Comparison of ENCODE assay signal across 8 cellular contexts in the genomic region with DNA sequence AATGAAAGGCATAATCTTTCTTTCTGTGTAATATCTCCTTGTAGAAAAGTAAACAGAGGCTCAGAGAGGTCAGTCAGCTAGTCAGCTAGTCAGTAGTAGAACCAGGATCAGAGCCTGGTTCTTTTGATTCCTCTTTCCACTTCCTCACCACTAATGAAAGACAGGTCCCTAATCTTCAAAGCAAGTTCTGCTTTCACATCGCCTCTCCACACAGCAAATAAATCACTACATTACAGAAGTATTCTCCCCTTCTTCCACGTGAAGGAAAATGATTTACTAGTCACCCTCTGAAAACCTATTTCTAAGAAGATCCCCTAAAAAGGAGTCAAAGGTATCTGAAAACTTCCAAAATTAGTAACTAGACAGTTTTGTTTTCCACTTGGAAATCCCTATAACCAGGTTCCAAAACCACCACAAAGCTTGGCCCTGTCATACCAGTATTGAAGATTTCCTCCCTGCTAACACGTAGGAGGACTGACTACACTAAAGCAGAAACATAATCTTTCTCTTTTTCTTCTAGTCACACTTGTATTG.
DNase-seq lines count a peak whose midpoint lies in the region; ATAC-seq, FAIRE-seq and TF ChIP-seq lines count a peak whose summit lies in the region.

No MANE protein-coding gene starts in this region.

- no peak overlapping the region for H3K4me3 ChIP-seq in BLaER1
- H3K4me3 ChIP-seq in GM12878, result no peak overlapping the region
- H3K4me3 ChIP-seq in BE2C (ENCODE audit: low read depth, low read length), result no peak overlapping the region

- peaks cover 23% of the 10 kb centered on the region for H3K4me1 ChIP-seq in BLaER1
- H3K4me1 ChIP-seq in GM12878 (ENCODE audit: control insufficient read depth, insufficient read depth, low read length), result peaks cover 4% of the 10 kb centered on the region
- H3K4me1 ChIP-seq in BE2C, result no peaks in the 10 kb centered on the region

- 1% methylated on average over 3 of the region's 3 CpGs for WGBS in GM12878 (ENCODE audit: insufficient coverage, insufficient replicate concordance, low lambda C conversion rate, missing lambda C conversion rate)

- no peaks in the 10 kb centered on the region for H3K9me3 ChIP-seq in BLaER1
- H3K9me3 ChIP-seq in GM12878 (replicated peaks; ENCODE audit: control insufficient read depth, insufficient read depth, low read length), result no peaks in the 10 kb centered on the region
- H3K9me3 ChIP-seq in BE2C, result no peaks in the 10 kb centered on the region

- ATAC-seq in GM19455 (IDR thresholded peaks at IDR 0.05; ENCODE audit: unreplicated experiment), result peak; percentile 63
- peak; percentile 66 for ATAC-seq in HG03439 (IDR thresholded peaks at IDR 0.05; ENCODE audit: unreplicated experiment)
- peak; percentile 89 for ATAC-seq in GM12878
- peak; percentile 69 for ATAC-seq in sciatic nerve

- H3K27me3 Mint-ChIP-seq in activated naive CD4-positive, alpha-beta T cell treated with anti-CD3 and anti-CD28 coated beads, Interleukin-2, amount 10 ng/mL, durations not matched to agents 7 days and 5 days, result no peaks in the 10 kb centered on the region

- no peak overlapping the region for H2AFZ ChIP-seq in GM12878 (ENCODE audit: control insufficient read depth, low read depth, low read length)

- DNase-seq in GM12878 (ENCODE audit: low read depth, low spot score), result peak; percentile 33
- DNase-seq in sciatic nerve (ENCODE audit: low spot score), result no peak
- no peak for DNase-seq in activated naive CD4-positive, alpha-beta T cell treated with anti-CD3 and anti-CD28 coated beads, Interleukin-2, amount 10 ng/mL, durations not matched to agents 7 days and 5 days
- DNase-seq in BE2C, result no peak
- DNase-seq in amniotic stem cell (lab: John Stamatoyannopoulos, UW), result no peak

- H3K36me3 Mint-ChIP-seq in activated naive CD4-positive, alpha-beta T cell treated with anti-CD3 and anti-CD28 coated beads, Interleukin-2, amount 10 ng/mL, durations not matched to agents 7 days and 5 days, result no peaks in the 10 kb centered on the region

- BruUV-seq in GM12878 (replicated peaks; lab: Mats Ljungman, UMichigan), result no TSS peak

- no peak; a peak in 1 of 4 replicates for TF ChIP-seq EP300 in GM12878 (IDR thresholded peaks at IDR 0.05; ENCODE audit: borderline replicate concordance in 1 of 2, control insufficient read depth in 1 of 2, low read depth in 2 of 2, low read length in 2 of 2)

- H4K20me1 ChIP-seq in BLaER1 (no peaks in the 10 kb centered on the region), GM12878 (ENCODE audit: control insufficient read depth, insufficient read depth) (no peaks in the 10 kb centered on the region)

- no peak overlapping the region for H3K4me3 Mint-ChIP-seq in activated naive CD4-positive, alpha-beta T cell treated with anti-CD3 and anti-CD28 coated beads, Interleukin-2, amount 10 ng/mL, durations not matched to agents 7 days and 5 days

- intact Hi-C loops in GM12878 (cut with micrococcal nuclease; ENCODE audit: unreplicated experiment) (no loop called here), sciatic nerve (cut with DNase I) (no loop called here)

- no peaks in the 10 kb centered on the region for H3K4me1 Mint-ChIP-seq in activated naive CD4-positive, alpha-beta T cell treated with anti-CD3 and anti-CD28 coated beads, Interleukin-2, amount 10 ng/mL, durations not matched to agents 7 days and 5 days

- RAD21 ChIA-PET in GM12878 (lab: Charles Lee; ENCODE audit: unreplicated experiment), result interaction anchor here (0.8 to 1.0 kb wide), 2 partner anchors 122 to 134 kb away, joined by 3 to 4 read pairs; no protein-coding TSS in a partner anchor

- H3K9ac ChIP-seq in BLaER1 (no peak overlapping the region), GM12878 (ENCODE audit: control insufficient read depth, insufficient read depth, low read length) (no peak overlapping the region)

- in situ Hi-C loops in GM12878 (cut with MboI), result no loop called here

- TF ChIP-seq RAD21 in GM12878 (IDR thresholded peaks at IDR 0.05; ENCODE audit: insufficient read depth, low read depth, low read length), result no peak

- peak; percentile 75 for FAIRE-seq in GM12878 (lab: Jason Lieb, UNC)

- H3K9me3 Mint-ChIP-seq in activated naive CD4-positive, alpha-beta T cell treated with anti-CD3 and anti-CD28 coated beads, Interleukin-2, amount 10 ng/mL, durations not matched to agents 7 days and 5 days, result no peaks in the 10 kb centered on the region

- H3K27ac ChIP-seq in BLaER1 (no peak overlapping the region; the same call in 1 of the 2 replicates), GM12878 (ENCODE audit: control insufficient read depth, insufficient read depth) (no peak overlapping the region)

- SMC1A ChIA-PET in GM12878 (lab: Charles Lee; ENCODE audit: uncharacterized antibody, unreplicated experiment), result interaction anchor here (1.1 kb wide), 1 partner anchor 11 kb away, joined by 3 read pairs; no protein-coding TSS in a partner anchor

- peak overlapping the region; percentile 66 for H3K4me2 ChIP-seq in BLaER1
- peak overlapping the region; percentile 54 for H3K4me2 ChIP-seq in GM12878 (ENCODE audit: control insufficient read depth, insufficient read depth)

- POLR2A ChIA-PET in GM12878 (lab: Charles Lee), result no interaction called here

- CTCF ChIA-PET in GM12878 (lab: Yijun Ruan, JAX), result interaction anchor here (1.0 to 2.0 kb wide), 7 partner anchors 9 to 178 kb away, joined by 3 to 6 read pairs (median 4); no protein-coding TSS in a partner anchor
- CTCF ChIA-PET in activated naive CD4-positive, alpha-beta T cell treated with anti-CD3 and anti-CD28 coated beads, Interleukin-2, amount 10 ng/mL, durations not matched to agents 7 days and 5 days (lab: Charles Lee), result interaction anchor here (1.0 kb wide), 1 partner anchor 592 kb away, joined by 5 read pairs; no protein-coding TSS in a partner anchor

- H3K79me2 ChIP-seq in GM12878 (ENCODE audit: control insufficient read depth, insufficient read depth, low read length), result no peaks in the 10 kb centered on the region

- H3K27ac Mint-ChIP-seq in activated naive CD4-positive, alpha-beta T cell treated with anti-CD3 and anti-CD28 coated beads, Interleukin-2, amount 10 ng/mL, durations not matched to agents 7 days and 5 days, result no peak overlapping the region

- TF ChIP-seq CTCF in GM12878 (IDR thresholded peaks at IDR 0.05 in 2 of 3, conservative IDR thresholded peaks at IDR 0.05 in 1 of 3; ENCODE audit: control insufficient read depth in 2 of 3, extremely low read depth in 1 of 3, insufficient read depth in 1 of 3, low read depth in 3 of 3, low read length in 3 of 3) (0 out of 6 replicates have a peak, but pooled peaks of 1 of the 3 experiments have one; percentile 2), BE2C (IDR thresholded peaks at IDR 0.05; ENCODE audit: low read depth, low read length) (no peak)

- H3K27me3 ChIP-seq in BLaER1 (no peaks in the 10 kb centered on the region), GM12878 (replicated peaks in 1 of 2; ENCODE audit: control insufficient read depth in 2 of 2, insufficient read depth in 2 of 2, low read length in 1 of 2) (no peaks in the 10 kb centered on the region), BE2C (no peaks in the 10 kb centered on the region)

- no peak for TF ChIP-seq POLR2A in GM12878 (IDR thresholded peaks at IDR 0.05; ENCODE audit: low read depth, low read length)

- H3K36me3 ChIP-seq in BLaER1, result no peaks in the 10 kb centered on the region
- H3K36me3 ChIP-seq in GM12878 (ENCODE audit: control insufficient read depth in 2 of 2, insufficient read depth in 2 of 2, low read length in 1 of 2), result no peaks in the 10 kb centered on the region
- no peaks in the 10 kb centered on the region for H3K36me3 ChIP-seq in BE2C

TF ChIP-seq in GM12878, 131 proteins besides CTCF, POLR2A, EP300 and RAD21 (continues in another document):
- TF ChIP-seq RB1 (IDR thresholded peaks at IDR 0.05; ENCODE audit: borderline replicate concordance) (no peak), NBN (IDR thresholded peaks at IDR 0.05) (no peak), CHD1 (IDR thresholded peaks at IDR 0.05; ENCODE audit: low read depth, low read length) (no peak)
- TF ChIP-seq, protein P1, sequence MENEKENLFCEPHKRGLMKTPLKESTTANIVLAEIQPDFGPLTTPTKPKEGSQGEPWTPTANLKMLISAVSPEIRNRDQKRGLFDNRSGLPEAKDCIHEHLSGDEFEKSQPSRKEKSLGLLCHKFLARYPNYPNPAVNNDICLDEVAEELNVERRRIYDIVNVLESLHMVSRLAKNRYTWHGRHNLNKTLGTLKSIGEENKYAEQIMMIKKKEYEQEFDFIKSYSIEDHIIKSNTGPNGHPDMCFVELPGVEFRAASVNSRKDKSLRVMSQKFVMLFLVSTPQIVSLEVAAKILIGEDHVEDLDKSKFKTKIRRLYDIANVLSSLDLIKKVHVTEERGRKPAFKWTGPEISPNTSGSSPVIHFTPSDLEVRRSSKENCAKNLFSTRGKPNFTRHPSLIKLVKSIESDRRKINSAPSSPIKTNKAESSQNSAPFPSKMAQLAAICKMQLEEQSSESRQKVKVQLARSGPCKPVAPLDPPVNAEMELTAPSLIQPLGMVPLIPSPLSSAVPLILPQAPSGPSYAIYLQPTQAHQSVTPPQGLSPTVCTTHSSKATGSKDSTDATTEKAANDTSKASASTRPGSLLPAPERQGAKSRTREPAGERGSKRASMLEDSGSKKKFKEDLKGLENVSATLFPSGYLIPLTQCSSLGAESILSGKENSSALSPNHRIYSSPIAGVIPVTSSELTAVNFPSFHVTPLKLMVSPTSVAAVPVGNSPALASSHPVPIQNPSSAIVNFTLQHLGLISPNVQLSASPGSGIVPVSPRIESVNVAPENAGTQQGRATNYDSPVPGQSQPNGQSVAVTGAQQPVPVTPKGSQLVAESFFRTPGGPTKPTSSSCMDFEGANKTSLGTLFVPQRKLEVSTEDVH (IDR thresholded peaks at IDR 0.05; ENCODE audit: low read depth, partially characterized antibody), result no peak
- TF ChIP-seq, protein P2, sequence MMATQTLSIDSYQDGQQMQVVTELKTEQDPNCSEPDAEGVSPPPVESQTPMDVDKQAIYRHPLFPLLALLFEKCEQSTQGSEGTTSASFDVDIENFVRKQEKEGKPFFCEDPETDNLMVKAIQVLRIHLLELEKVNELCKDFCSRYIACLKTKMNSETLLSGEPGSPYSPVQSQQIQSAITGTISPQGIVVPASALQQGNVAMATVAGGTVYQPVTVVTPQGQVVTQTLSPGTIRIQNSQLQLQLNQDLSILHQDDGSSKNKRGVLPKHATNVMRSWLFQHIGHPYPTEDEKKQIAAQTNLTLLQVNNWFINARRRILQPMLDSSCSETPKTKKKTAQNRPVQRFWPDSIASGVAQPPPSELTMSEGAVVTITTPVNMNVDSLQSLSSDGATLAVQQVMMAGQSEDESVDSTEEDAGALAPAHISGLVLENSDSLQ (IDR thresholded peaks at IDR 0.05), result 0 out of 2 replicates have a peak, but pooled peaks have one; percentile 24
